12 cellular contexts compared by ENCODE assay signal in the genomic region with DNA sequence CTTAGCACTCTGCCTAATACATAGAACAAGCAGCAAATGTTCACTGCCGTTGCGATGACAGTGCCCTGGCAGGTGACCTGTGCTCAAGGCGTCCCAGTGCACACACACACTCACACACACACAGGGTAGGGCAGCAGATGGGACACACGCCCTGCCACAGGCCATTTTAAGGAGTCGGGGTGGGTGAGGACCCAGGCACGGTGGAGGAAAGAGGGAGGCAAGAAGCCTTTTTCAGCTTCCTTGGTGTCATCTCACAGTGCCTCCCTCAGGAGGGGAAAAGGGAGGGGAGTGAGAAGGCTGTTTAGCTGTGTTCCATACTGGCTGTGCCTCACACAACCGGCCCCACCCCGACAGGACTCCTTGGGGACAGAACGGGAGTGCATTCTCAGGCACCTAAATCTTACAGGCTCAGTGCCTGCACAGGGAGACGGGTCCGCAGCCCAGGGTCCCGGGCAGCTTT. TPM values are rescaled to one million over a fixed set of nuclear protein-coding genes. Genes with fewer than 3 reads are reported as not detected.
DNase-seq lines count a peak whose midpoint lies in the region; ATAC-seq, FAIRE-seq and TF ChIP-seq lines count a peak whose summit lies in the region.
"Had no signal": no experiment of that assay in that cellular context is flagged by ENCODE, and none has a peak within 500 bp of the region (broad histone marks: within the 10 kb centered on the region; RNA-seq: fewer than 3 reads in every experiment).

No MANE protein-coding gene starts in this region.

- H3K27ac ChIP-seq in endodermal cell (ENCODE audit: low read depth, low read length), result no peak overlapping the region
- H3K27ac ChIP-seq in kidney (ENCODE audit: low read depth in 2 of 2, low read length in 2 of 2), result no peak overlapping the region
- H3K27ac ChIP-seq: neutrophil had no signal

- H3K9me3 ChIP-seq in endodermal cell (ENCODE audit: control insufficient read depth, low read length), result no peaks in the 10 kb centered on the region
- no peaks in the 10 kb centered on the region for H3K9me3 ChIP-seq in kidney (ENCODE audit: control insufficient read depth in 1 of 2, low read length in 2 of 2)
- H3K9me3 ChIP-seq: neutrophil had no signal

- peaks cover 5% of the 10 kb centered on the region for H3K4me1 Mint-ChIP-seq in stimulated activated naive CD8-positive, alpha-beta T cell treated with anti-CD3 and anti-CD28 coated beads, Interleukin-15, Interleukin-2, amounts not matched to agents 100 ng/mL and 50 ng/mL, for 24 hours (ENCODE audit: low read depth)
- H3K4me1 Mint-ChIP-seq in stimulated activated naive CD8-positive, alpha-beta T cell treated with anti-CD3 and anti-CD28 coated beads, Interleukin-15, amount 100 ng/mL, for 72 hours, result peaks cover 24% of the 10 kb centered on the region
- H3K4me1 Mint-ChIP-seq in endodermal cell (peaks cover 6% of the 10 kb centered on the region), nephron progenitor cell (peaks cover 41% of the 10 kb centered on the region)

- peak overlapping the region; percentile 70 for H3K4me3 ChIP-seq in endodermal cell (ENCODE audit: low read length)
- peak overlapping the region in 1 of 2 donors; percentile 54 for H3K4me3 ChIP-seq in kidney (ENCODE audit: low read length in 2 of 2)

- H3K9ac ChIP-seq in endodermal cell (ENCODE audit: extremely low read depth, low read length, poor library complexity, severe bottlenecking) (no peak overlapping the region), kidney (ENCODE audit: low read length in 2 of 2) (peak overlapping the region in 1 of 2 donors; percentile 55)

- intact Hi-C loops in kidney (cut with DNase I), result no loop called here

- H3K9me3 Mint-ChIP-seq in stimulated activated naive CD8-positive, alpha-beta T cell treated with anti-CD3 and anti-CD28 coated beads, Interleukin-15, Interleukin-2, amounts not matched to agents 100 ng/mL and 50 ng/mL, for 24 hours, result no peaks in the 10 kb centered on the region
- no peaks in the 10 kb centered on the region for H3K9me3 Mint-ChIP-seq in stimulated activated naive CD8-positive, alpha-beta T cell treated with anti-CD3 and anti-CD28 coated beads, Interleukin-15, amount 100 ng/mL, for 72 hours
- no peaks in the 10 kb centered on the region for H3K9me3 Mint-ChIP-seq in endodermal cell
- H3K9me3 Mint-ChIP-seq in nephron progenitor cell, result no peaks in the 10 kb centered on the region
- H3K9me3 Mint-ChIP-seq: activated CD4-positive, alpha-beta T cell treated with anti-CD3 and anti-CD28 coated beads, Interleukin-2, amount 10 ng/mL, durations not matched to agents 7 days and 5 days had no signal

- H3K36me3 ChIP-seq in endodermal cell (ENCODE audit: control insufficient read depth, insufficient read depth, low read length) (no peaks in the 10 kb centered on the region), kidney (ENCODE audit: control insufficient read depth in 1 of 2, insufficient read depth in 2 of 2, low read length in 2 of 2) (no peaks in the 10 kb centered on the region)
- H3K36me3 ChIP-seq: neutrophil had no signal

- no peak for FAIRE-seq in kidney (lab: Jason Lieb, UNC)
- FAIRE-seq: colon had no signal

- WGBS in endodermal cell (ENCODE audit: insufficient coverage in 1 of 2, insufficient read length in 1 of 2), 2 experiments, result 40 to 41% methylated on average over 5 to 12 of the region's 12 CpGs

- no peak for ATAC-seq in stimulated activated naive CD8-positive, alpha-beta T cell treated with anti-CD3 and anti-CD28 coated beads, Interleukin-15, amount 100 ng/mL, for 72 hours
- no peak for ATAC-seq in GM21381 (IDR thresholded peaks at IDR 0.05; ENCODE audit: unreplicated experiment)
- no peak for ATAC-seq in HG03342 (IDR thresholded peaks at IDR 0.05; ENCODE audit: unreplicated experiment)

- H3K4me1 ChIP-seq in endodermal cell (ENCODE audit: control insufficient read depth, insufficient read depth, low read length) (no peaks in the 10 kb centered on the region), kidney (ENCODE audit: control insufficient read depth in 1 of 2, insufficient read depth in 1 of 2, low read depth in 1 of 2, low read length in 2 of 2) (peaks cover 0 to 26% of the 10 kb centered on the region in 2 donors)

- peaks cover 46% of the 10 kb centered on the region for H3K27me3 Mint-ChIP-seq in stimulated activated naive CD8-positive, alpha-beta T cell treated with anti-CD3 and anti-CD28 coated beads, Interleukin-15, Interleukin-2, amounts not matched to agents 100 ng/mL and 50 ng/mL, for 24 hours
- peaks cover 66% of the 10 kb centered on the region for H3K27me3 Mint-ChIP-seq in stimulated activated naive CD8-positive, alpha-beta T cell treated with anti-CD3 and anti-CD28 coated beads, Interleukin-15, amount 100 ng/mL, for 72 hours
- H3K27me3 Mint-ChIP-seq in endodermal cell (ENCODE audit: insufficient read depth), result peaks cover 58% of the 10 kb centered on the region
- peaks cover 73% of the 10 kb centered on the region for H3K27me3 Mint-ChIP-seq in nephron progenitor cell (ENCODE audit: low read depth, poor library complexity)

- DNase-seq in stimulated activated naive CD8-positive, alpha-beta T cell treated with anti-CD3 and anti-CD28 coated beads, Interleukin-15, amount 100 ng/mL, for 72 hours, result no peak
- no peak for DNase-seq in endodermal cell
- no peak for DNase-seq in nephron progenitor cell
- DNase-seq in cortex of kidney (lab: John Stamatoyannopoulos, UW), result no peak
- no peak for DNase-seq in kidney
- DNase-seq: activated CD4-positive, alpha-beta T cell treated with anti-CD3 and anti-CD28 coated beads, Interleukin-2, amount 10 ng/mL, durations not matched to agents 7 days and 5 days; NCI-H510A had no signal

- peak overlapping the region; percentile 18 for H3K4me3 Mint-ChIP-seq in stimulated activated naive CD8-positive, alpha-beta T cell treated with anti-CD3 and anti-CD28 coated beads, Interleukin-15, Interleukin-2, amounts not matched to agents 100 ng/mL and 50 ng/mL, for 24 hours
- H3K4me3 Mint-ChIP-seq in stimulated activated naive CD8-positive, alpha-beta T cell treated with anti-CD3 and anti-CD28 coated beads, Interleukin-15, amount 100 ng/mL, for 72 hours, result peak overlapping the region in 1 of 2 donors; percentile 81
- H3K4me3 Mint-ChIP-seq in endodermal cell (peak overlapping the region; percentile 60), nephron progenitor cell (peak overlapping the region; percentile 76)

- no peaks in the 10 kb centered on the region for H3K36me3 Mint-ChIP-seq in stimulated activated naive CD8-positive, alpha-beta T cell treated with anti-CD3 and anti-CD28 coated beads, Interleukin-15, Interleukin-2, amounts not matched to agents 100 ng/mL and 50 ng/mL, for 24 hours (ENCODE audit: low read depth)
- H3K36me3 Mint-ChIP-seq in endodermal cell (ENCODE audit: low read depth) (no peaks in the 10 kb centered on the region), nephron progenitor cell (ENCODE audit: low read depth) (no peaks in the 10 kb centered on the region)

- TF ChIP-seq CTCF in endodermal cell (conservative IDR thresholded peaks at IDR 0.05) (no peak), nephron progenitor cell (IDR thresholded peaks at IDR 0.05) (no peak), kidney (IDR thresholded peaks at IDR 0.05; ENCODE audit: borderline replicate concordance, extremely low read depth, insufficient read depth) (no peak)

- peaks cover 54% of the 10 kb centered on the region for H3K27me3 ChIP-seq in endodermal cell (ENCODE audit: control insufficient read depth, insufficient read depth, low read length, poor library complexity, severe bottlenecking)

- no peak overlapping the region for H3K27ac Mint-ChIP-seq in stimulated activated naive CD8-positive, alpha-beta T cell treated with anti-CD3 and anti-CD28 coated beads, Interleukin-15, Interleukin-2, amounts not matched to agents 100 ng/mL and 50 ng/mL, for 24 hours
- no peak overlapping the region for H3K27ac Mint-ChIP-seq in stimulated activated naive CD8-positive, alpha-beta T cell treated with anti-CD3 and anti-CD28 coated beads, Interleukin-15, amount 100 ng/mL, for 72 hours
- H3K27ac Mint-ChIP-seq in endodermal cell, result no peak overlapping the region
- no peak overlapping the region for H3K27ac Mint-ChIP-seq in nephron progenitor cell
- H3K27ac Mint-ChIP-seq: activated CD4-positive, alpha-beta T cell treated with anti-CD3 and anti-CD28 coated beads, Interleukin-2, amount 10 ng/mL, durations not matched to agents 7 days and 5 days had no signal

RNA-seq across cellular contexts. Expression of a gene that starts 1.5 kb away (rescaled TPM):
- total RNA-seq in endodermal cell (1 to 10 TPM; 1.8 to 2.7 TPM), kidney (9.1 TPM)
- polyA plus RNA-seq in endodermal cell (2013, experiment 1 of 2), result 1.1 TPM
- 1.3 TPM for polyA plus RNA-seq in endodermal cell (2013, experiment 2 of 2)
- polyA plus RNA-seq in kidney (ENCODE audit: insufficient read depth, low read depth, low replicate concordance), result 1.8 TPM
